ENCODE assay signal across 18 cellular contexts in the genomic region with DNA sequence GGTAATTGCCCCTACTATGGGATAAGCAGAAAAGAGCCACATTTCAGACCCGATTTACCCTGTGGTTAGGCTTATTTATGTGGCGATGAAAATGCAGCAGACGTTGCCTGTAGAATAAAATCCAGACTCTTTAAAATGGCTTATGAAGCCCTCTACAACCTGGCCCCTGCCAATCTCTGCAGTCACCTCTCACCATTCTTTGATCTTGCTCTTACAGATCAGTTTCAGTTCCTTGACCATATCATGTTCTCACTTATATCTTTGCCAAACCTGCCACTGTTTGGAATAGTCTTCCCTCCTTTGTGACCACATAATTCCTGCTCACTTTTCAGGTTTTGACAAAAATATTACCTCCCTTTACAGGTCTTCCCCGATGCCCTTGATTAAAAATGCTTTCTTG.
"Had no signal": no experiment of that assay in that cellular context is flagged by ENCODE, and none has a peak within 500 bp of the region (broad histone marks: within the 10 kb centered on the region; RNA-seq: fewer than 3 reads in every experiment).

No MANE protein-coding gene starts in this region.

- ATAC-seq: activated CD8-positive, alpha-beta T cell treated with anti-CD3 and anti-CD28 coated beads, Interleukin-2, amount 10 ng/mL, durations not matched to agents 7 days and 5 days; body of pancreas; heart left ventricle; right cardiac atrium; stimulated activated naive CD8-positive, alpha-beta T cell treated with anti-CD3 and anti-CD28 coated beads, Interleukin-15, Interleukin-2, amounts not matched to agents 100 U/mL and 50 U/mL, for 24 hours had no signal

- H3K4me1 Mint-ChIP-seq: activated naive CD4-positive, alpha-beta T cell treated with anti-CD3 and anti-CD28 coated beads, Interleukin-2, amount 50 U/mL, for 24 hours; memory B cell; nephron had no signal

- H3K27me3 Mint-ChIP-seq: activated naive CD4-positive, alpha-beta T cell treated with anti-CD3 and anti-CD28 coated beads, Interleukin-2, amount 50 U/mL, for 24 hours; dendritic cell treated with granulocyte-macrophage colony-stimulating factor and Interleukin-4, amounts not matched to agents 40 ng/mL and 50 ng/mL, for 4 days; memory B cell had no signal

- H3K9me3 Mint-ChIP-seq: activated naive CD4-positive, alpha-beta T cell treated with anti-CD3 and anti-CD28 coated beads, Interleukin-2, amount 50 U/mL, for 24 hours; dendritic cell treated with granulocyte-macrophage colony-stimulating factor and Interleukin-4, amounts not matched to agents 40 ng/mL and 50 ng/mL, for 4 days; nephron had no signal

- H3K27ac Mint-ChIP-seq: activated CD8-positive, alpha-beta T cell treated with anti-CD3 and anti-CD28 coated beads, Interleukin-2, amount 10 ng/mL, durations not matched to agents 7 days and 5 days; activated naive CD4-positive, alpha-beta T cell treated with anti-CD3 and anti-CD28 coated beads, Interleukin-2, amount 50 U/mL, for 24 hours; dendritic cell treated with granulocyte-macrophage colony-stimulating factor and Interleukin-4, amounts not matched to agents 40 ng/mL and 50 ng/mL, for 4 days; memory B cell; nephron had no signal

- H3K4me3 Mint-ChIP-seq: activated CD8-positive, alpha-beta T cell treated with anti-CD3 and anti-CD28 coated beads, Interleukin-2, amount 10 ng/mL, durations not matched to agents 7 days and 5 days; activated naive CD4-positive, alpha-beta T cell treated with anti-CD3 and anti-CD28 coated beads, Interleukin-2, amount 50 U/mL, for 24 hours; dendritic cell treated with granulocyte-macrophage colony-stimulating factor and Interleukin-4, amounts not matched to agents 40 ng/mL and 50 ng/mL, for 4 days; memory B cell; nephron had no signal

- FAIRE-seq: endometrium, islet of Langerhans had no signal

- DNase-seq: activated CD4-positive, alpha-beta T cell treated with anti-CD3 and anti-CD28 coated beads for 1 hour; activated CD4-positive, alpha-beta T cell treated with anti-CD3 and anti-CD28 coated beads, Interleukin-2, amount 50 U/mL, for 1 hour; activated CD8-positive, alpha-beta T cell treated with anti-CD3 and anti-CD28 coated beads, Interleukin-2, amount 10 ng/mL, durations not matched to agents 7 days and 5 days; activated gamma-delta T cell treated with Interleukin-2 at 50 U/mL for 16 hours; anterior cingulate cortex; body of pancreas; effector CD4-positive, alpha-beta T cell; heart left ventricle; right cardiac atrium; stimulated activated CD4-positive, alpha-beta T cell treated with anti-CD3 and anti-CD28 coated beads, Interleukin-4, amount 100 ng/mL, for 24 hours; stimulated activated naive CD8-positive, alpha-beta T cell treated with anti-CD3 and anti-CD28 coated beads, Interleukin-15, Interleukin-2, amounts not matched to agents 100 U/mL and 50 U/mL, for 24 hours; thyroid gland had no signal

- H3K36me3 Mint-ChIP-seq: activated naive CD4-positive, alpha-beta T cell treated with anti-CD3 and anti-CD28 coated beads, Interleukin-2, amount 50 U/mL, for 24 hours; memory B cell had no signal
